ENCODE assay signal across 9 cellular contexts in genomic region chr3:102179321-102180290, GRCh38.
DNase-seq lines count a peak whose midpoint lies in the region; ATAC-seq and TF ChIP-seq lines count a peak whose summit lies in the region.
"Had no signal": no experiment of that assay in that cellular context is flagged by ENCODE, and none has a peak within 500 bp of the region (broad histone marks: within the 10 kb centered on the region; RNA-seq: fewer than 3 reads in every experiment).

No MANE protein-coding gene starts in this region.

- H3K4me1 ChIP-seq in GM23248 (ENCODE audit: insufficient read depth): peaks cover 47% of the 10 kb centered on the region

- peak overlapping the region; percentile 59 for H3K4me3 ChIP-seq in GM23248

- no peaks in the 10 kb centered on the region for H4K20me1 ChIP-seq in GM23248 (ENCODE audit: insufficient read depth)

- H3K4me3 Mint-ChIP-seq in T-helper 17 cell (no peak overlapping the region), mesothelial cell of epicardium (peak overlapping the region; percentile 44)
- H3K4me3 Mint-ChIP-seq in activated CD4-positive, alpha-beta T cell treated with anti-CD3 and anti-CD28 coated beads for 36 hours: no peak overlapping the region

- 23 to 30% methylated on average over 8 of the region's 8 CpGs for WGBS in GM23248 (ENCODE audit: low coverage in 1 of 2, low lambda C conversion rate in 2 of 2, missing lambda C conversion rate in 2 of 2), 2 experiments

- H3K9me3 ChIP-seq in GM23248 (ENCODE audit: low read depth) (no peaks in the 10 kb centered on the region), T-helper 17 cell (ENCODE audit: control insufficient read depth, low read length, poor library complexity, severe bottlenecking) (no peaks in the 10 kb centered on the region)
- H3K9me3 ChIP-seq: neutrophil had no signal

- no peak for TF ChIP-seq CTCF in mesothelial cell of epicardium (IDR thresholded peaks at IDR 0.05; ENCODE audit: unreplicated experiment)

- H3K27ac Mint-ChIP-seq in T-helper 17 cell (peak overlapping the region; percentile 16), mesothelial cell of epicardium (no peak overlapping the region)
- H3K27ac Mint-ChIP-seq in activated CD4-positive, alpha-beta T cell treated with anti-CD3 and anti-CD28 coated beads for 36 hours: no peak overlapping the region

- peak overlapping the region; percentile 81 for H2AFZ ChIP-seq in GM23248

- POLR2A ChIA-PET in activated CD4-positive, alpha-beta T cell treated with anti-CD3 and anti-CD28 coated beads for 36 hours (lab: Charles Lee): no interaction called here

- peak overlapping the region; percentile 47 for H3K9ac ChIP-seq in GM23248

- no peaks in the 10 kb centered on the region for H3K9me3 Mint-ChIP-seq in mesothelial cell of epicardium
- peaks cover 2% of the 10 kb centered on the region for H3K9me3 Mint-ChIP-seq in activated CD4-positive, alpha-beta T cell treated with anti-CD3 and anti-CD28 coated beads for 36 hours (ENCODE audit: low read depth)

- no peaks in the 10 kb centered on the region for H3K27me3 ChIP-seq in GM23248 (replicated peaks; ENCODE audit: insufficient read depth)

- H3F3A ChIP-seq in GM23248 (ENCODE audit: insufficient read depth): peaks cover 40% of the 10 kb centered on the region

- H3K27me3 Mint-ChIP-seq in T-helper 17 cell (peaks cover 3% of the 10 kb centered on the region), mesothelial cell of epicardium (ENCODE audit: low read depth) (no peaks in the 10 kb centered on the region)
- H3K27me3 Mint-ChIP-seq in activated CD4-positive, alpha-beta T cell treated with anti-CD3 and anti-CD28 coated beads for 36 hours: peaks cover 1% of the 10 kb centered on the region

- H3K36me3 ChIP-seq in GM23248 (ENCODE audit: low read depth): no peaks in the 10 kb centered on the region
- H3K36me3 ChIP-seq: neutrophil had no signal

- no peaks in the 10 kb centered on the region for H3K36me3 Mint-ChIP-seq in T-helper 17 cell (ENCODE audit: low read depth)
- H3K36me3 Mint-ChIP-seq in mesothelial cell of epicardium: no peaks in the 10 kb centered on the region
- no peaks in the 10 kb centered on the region for H3K36me3 Mint-ChIP-seq in activated CD4-positive, alpha-beta T cell treated with anti-CD3 and anti-CD28 coated beads for 36 hours (ENCODE audit: low read depth)

- in situ Hi-C loops in GM23248 (cut with MboI): no loop called here

- H3K9me2 ChIP-seq in GM23248 (ENCODE audit: insufficient read depth): no peaks in the 10 kb centered on the region; the same call in 1 of the 2 replicates

- DNase-seq in ELR (ENCODE audit: low read depth): peak; percentile 45
- DNase-seq in GM23248: peak; percentile 46
- DNase-seq in T-helper 17 cell: no peak
- no peak for DNase-seq in mesothelial cell of epicardium (ENCODE audit: low spot score in 2 of 2, unreplicated experiment in 2 of 2)
- DNase-seq in NCI-H2029 (lab: John Stamatoyannopoulos, UW): no peak
- no peak for DNase-seq in dedifferentiated amniotic fluid mesenchymal stem cell (ENCODE audit: extremely low spot score)
- no peak for DNase-seq in activated CD4-positive, alpha-beta T cell treated with anti-CD3 and anti-CD28 coated beads for 36 hours
- DNase-seq in SW480 (ENCODE audit: low spot score): no peak

- H3K4me1 Mint-ChIP-seq in T-helper 17 cell: no peaks in the 10 kb centered on the region
- peaks cover 43% of the 10 kb centered on the region for H3K4me1 Mint-ChIP-seq in mesothelial cell of epicardium
- peaks cover 5% of the 10 kb centered on the region for H3K4me1 Mint-ChIP-seq in activated CD4-positive, alpha-beta T cell treated with anti-CD3 and anti-CD28 coated beads for 36 hours

- H3K27ac ChIP-seq in GM23248: peak overlapping the region; percentile 79
- H3K27ac ChIP-seq: neutrophil had no signal

- ATAC-seq in T-helper 17 cell: no peak
- no peak for ATAC-seq in activated CD4-positive, alpha-beta T cell treated with anti-CD3 and anti-CD28 coated beads for 36 hours

- H3K79me2 ChIP-seq in GM23248 (ENCODE audit: insufficient read depth): no peaks in the 10 kb centered on the region

- intact Hi-C loops in activated CD4-positive, alpha-beta T cell treated with anti-CD3 and anti-CD28 coated beads for 36 hours (cut with DNase I, micrococcal nuclease): no loop called here

- peak overlapping the region; percentile 63 for H3K4me2 ChIP-seq in GM23248 (ENCODE audit: unreplicated experiment)

- CTCF ChIA-PET in activated CD4-positive, alpha-beta T cell treated with anti-CD3 and anti-CD28 coated beads for 36 hours (lab: Charles Lee): interaction anchor here (0.6 to 2.2 kb wide), 9 partner anchors 9 to 622 kb away, joined by 3 to 11 read pairs (median 3); no protein-coding TSS in a partner anchor

Comparison
In these comparisons a context has a peak if more than half of its experiments do, and no peak if none do; other contexts are left out.
1. DNase-seq: peak in ELR (single experiment) and GM23248 (single experiment); none in T-helper 17 cell (0 of 3), mesothelial cell of epicardium (0 of 2), NCI-H2029 (single experiment), dedifferentiated amniotic fluid mesenchymal stem cell (single experiment), activated CD4-positive, alpha-beta T cell treated with anti-CD3 and anti-CD28 coated beads for 36 hours (single experiment) and SW480 (single experiment).